ENCODE assay signal across 8 cellular contexts in genomic region chr3:48739617-48739954, GRCh38. TPM values are rescaled to one million over a fixed set of nuclear protein-coding genes. Genes with fewer than 3 reads are reported as not detected.
DNase-seq lines count a peak whose midpoint lies in the region; ATAC-seq and TF ChIP-seq lines count a peak whose summit lies in the region.

No MANE protein-coding gene starts in this region.

- DNase-seq in WTC11 (ENCODE audit: low spot score) (no peak), mesenchymal stem cell (no peak), testis (no peak), RKO (ENCODE audit: low spot score) (no peak), NCI-H1694 treated with DMSO at 0.1 percent for 48 hours (lab: John Stamatoyannopoulos, UW) (no peak), NCI-H226 (no peak)
- DNase-seq in central memory CD4-positive, alpha-beta T cell: no peak

- peak overlapping the region; percentile 2 for H2AFZ ChIP-seq in mesenchymal stem cell (ENCODE audit: low read depth, low read length)

- H3K4me2 ChIP-seq in mesenchymal stem cell (ENCODE audit: low read length, poor library complexity, severe bottlenecking): no peak overlapping the region

- H3K14ac ChIP-seq in mesenchymal stem cell (ENCODE audit: low read length in 2 of 2): no peak overlapping the region

- TF ChIP-seq CTCF in WTC11 (IDR thresholded peaks at IDR 0.05) (no peak), testis (IDR thresholded peaks at IDR 0.05) (no peak)

- no peak overlapping the region for H3K23ac ChIP-seq in mesenchymal stem cell (ENCODE audit: low read length in 2 of 2)

- no peak overlapping the region for H3K4me3 Mint-ChIP-seq in WTC11

- no peak overlapping the region for H3K27ac ChIP-seq in mesenchymal stem cell (ENCODE audit: low read length, poor library complexity, severe bottlenecking)
- H3K27ac ChIP-seq in testis: peak overlapping the region; percentile 66 to 70

- H3K9me3 ChIP-seq in mesenchymal stem cell (ENCODE audit: control insufficient read depth, low read length) (no peaks in the 10 kb centered on the region), testis (no peaks in the 10 kb centered on the region)

- H3K27me3 Mint-ChIP-seq in WTC11 (ENCODE audit: low read depth): no peaks in the 10 kb centered on the region; the same call in 1 of the 2 replicates

- H3K4me3 ChIP-seq in mesenchymal stem cell (ENCODE audit: insufficient read depth in 1 of 2, low read depth in 1 of 2, low read length in 2 of 2): peak overlapping the region in 1 of 2 experiments; percentile 52
- H3K4me3 ChIP-seq in testis: no peak overlapping the region

- peak overlapping the region; percentile 88 for H4K8ac ChIP-seq in mesenchymal stem cell (ENCODE audit: low read length)

- intact Hi-C loops in testis (cut with DNase I; ENCODE audit: low total_unique reads): no loop called here

- peak overlapping the region; percentile 43 for H4K91ac ChIP-seq in mesenchymal stem cell (ENCODE audit: low read length)

- POLR2A ChIA-PET in WTC11 (lab: Charles Lee): interaction anchor here (1.1 to 1.9 kb wide), 3 partner anchors 23 to 179 kb away, joined by 4 to 11 read pairs (median 5); partner anchors contain the start of genes ARIH2 and IP6K2

- CTCF ChIA-PET in WTC11 (lab: Charles Lee): interaction anchor here (0.5 to 2.2 kb wide), 64 partner anchors 10 to 431 kb away, joined by 3 to 26 read pairs (median 4); partner anchors contain the start of genes ARIH2, IP6K2, KLHDC8B and LAMB2

- no peaks in the 10 kb centered on the region for H3K9me3 Mint-ChIP-seq in WTC11

- peak overlapping the region; percentile 94 for H2BK15ac ChIP-seq in mesenchymal stem cell (ENCODE audit: low read depth, poor library complexity, severe bottlenecking)

- H3K9ac ChIP-seq in mesenchymal stem cell (ENCODE audit: low read length): peak overlapping the region; percentile 72

- peak overlapping the region in 1 of 2 experiments; percentile 62 for H3K18ac ChIP-seq in mesenchymal stem cell (ENCODE audit: low read depth in 1 of 2, low read length in 2 of 2)

- H3K4me1 ChIP-seq in mesenchymal stem cell (ENCODE audit: control insufficient read depth, insufficient read depth, low read depth, low read length) (peaks cover 9% of the 10 kb centered on the region), testis (peaks cover 31% of the 10 kb centered on the region)

- no peaks in the 10 kb centered on the region for H3K4me1 Mint-ChIP-seq in WTC11

- no peaks in the 10 kb centered on the region for H3K27me3 ChIP-seq in mesenchymal stem cell (ENCODE audit: control insufficient read depth in 1 of 2, insufficient read depth in 1 of 2, low read length in 2 of 2)
- H3K27me3 ChIP-seq in testis: no peaks in the 10 kb centered on the region

- no peak overlapping the region for H2AK5ac ChIP-seq in mesenchymal stem cell (ENCODE audit: low read length, severe bottlenecking)

- 78% methylated on average over 6 of the region's 6 CpGs for WGBS in mesenchymal stem cell
- 71% methylated on average over 4 to 6 of the region's 6 CpGs for WGBS in testis, 2 donors

- H3K27ac Mint-ChIP-seq in WTC11: no peak overlapping the region

- no peak overlapping the region for H2BK120ac ChIP-seq in mesenchymal stem cell (ENCODE audit: low read depth, low read length)

- H3K79me1 ChIP-seq in mesenchymal stem cell (replicated peaks; ENCODE audit: low read length, poor library complexity, severe bottlenecking): peaks cover 1% of the 10 kb centered on the region

- H3K4ac ChIP-seq in mesenchymal stem cell (ENCODE audit: low read depth in 1 of 2, low read length in 2 of 2): peak overlapping the region; percentile 3 to 13

- peak overlapping the region in 1 of 2 experiments; percentile 18 for H2BK12ac ChIP-seq in mesenchymal stem cell (ENCODE audit: low read length in 2 of 2)

- ATAC-seq in HG02610 (IDR thresholded peaks at IDR 0.05; ENCODE audit: unreplicated experiment) (peak; percentile 15), WTC11 (peak; percentile 28)

- H2BK5ac ChIP-seq in mesenchymal stem cell (ENCODE audit: low read depth, low read length, poor library complexity, severe bottlenecking): no peak overlapping the region

- H3K36me3 ChIP-seq in mesenchymal stem cell (ENCODE audit: control insufficient read depth in 1 of 2, insufficient read depth in 2 of 2, low read depth in 1 of 2, low read length in 2 of 2) (no peaks in the 10 kb centered on the region), testis (ENCODE audit: low read depth, missing control alignments) (no peaks in the 10 kb centered on the region)

- H3K36me3 Mint-ChIP-seq in WTC11: no peaks in the 10 kb centered on the region

- no peak for TF ChIP-seq POLR2A in testis (IDR thresholded peaks at IDR 0.05)

TF ChIP-seq in WTC11, 78 proteins besides CTCF, POLR2A, EP300 and RAD21:
- TF ChIP-seq CREB1 (CRISPR knock-in tag; IDR thresholded peaks at IDR 0.05) (no peak), MYBL2 (CRISPR knock-in tag; IDR thresholded peaks at IDR 0.05) (no peak), FOXP1 (CRISPR knock-in tag; IDR thresholded peaks at IDR 0.05; ENCODE audit: borderline replicate concordance) (no peak), PRRX2 (CRISPR knock-in tag; IDR thresholded peaks at IDR 0.05) (no peak), RELA (CRISPR knock-in tag; IDR thresholded peaks at IDR 0.05; ENCODE audit: borderline replicate concordance) (0 out of 2 replicates have a peak, but pooled peaks have one; percentile 38), TP53 (CRISPR knock-in tag; IDR thresholded peaks at IDR 0.05) (no peak), ZBTB21 (CRISPR knock-in tag; IDR thresholded peaks at IDR 0.05; ENCODE audit: borderline replicate concordance) (0 out of 2 replicates have a peak, but pooled peaks have one; percentile 41)
- TF ChIP-seq, protein P1, sequence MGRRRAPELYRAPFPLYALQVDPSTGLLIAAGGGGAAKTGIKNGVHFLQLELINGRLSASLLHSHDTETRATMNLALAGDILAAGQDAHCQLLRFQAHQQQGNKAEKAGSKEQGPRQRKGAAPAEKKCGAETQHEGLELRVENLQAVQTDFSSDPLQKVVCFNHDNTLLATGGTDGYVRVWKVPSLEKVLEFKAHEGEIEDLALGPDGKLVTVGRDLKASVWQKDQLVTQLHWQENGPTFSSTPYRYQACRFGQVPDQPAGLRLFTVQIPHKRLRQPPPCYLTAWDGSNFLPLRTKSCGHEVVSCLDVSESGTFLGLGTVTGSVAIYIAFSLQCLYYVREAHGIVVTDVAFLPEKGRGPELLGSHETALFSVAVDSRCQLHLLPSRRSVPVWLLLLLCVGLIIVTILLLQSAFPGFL (CRISPR knock-in tag; IDR thresholded peaks at IDR 0.05; ENCODE audit: borderline replicate concordance): no peak
- TF ChIP-seq, protein P2, sequence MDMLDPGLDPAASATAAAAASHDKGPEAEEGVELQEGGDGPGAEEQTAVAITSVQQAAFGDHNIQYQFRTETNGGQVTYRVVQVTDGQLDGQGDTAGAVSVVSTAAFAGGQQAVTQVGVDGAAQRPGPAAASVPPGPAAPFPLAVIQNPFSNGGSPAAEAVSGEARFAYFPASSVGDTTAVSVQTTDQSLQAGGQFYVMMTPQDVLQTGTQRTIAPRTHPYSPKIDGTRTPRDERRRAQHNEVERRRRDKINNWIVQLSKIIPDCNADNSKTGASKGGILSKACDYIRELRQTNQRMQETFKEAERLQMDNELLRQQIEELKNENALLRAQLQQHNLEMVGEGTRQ (CRISPR knock-in tag; IDR thresholded peaks at IDR 0.05): peak; percentile 49

RNA-seq across cellular contexts. Expression of gene IP6K2, which starts 22.6 kb away (rescaled TPM):
- total RNA-seq in WTC11 (2021) (113 to 123 TPM (median 114 TPM) in 3 replicates), testis (100 to 1,000 TPM; 114 to 148 TPM)
- polyA plus RNA-seq in mesenchymal stem cell (2013, experiment 1 of 2): 75.8 TPM
- 75.0 TPM for polyA plus RNA-seq in mesenchymal stem cell (2013, experiment 2 of 2)
- polyA plus RNA-seq in testis (ENCODE audit: insufficient read depth, low read depth, low replicate concordance): 113 TPM

RNA-seq across cellular contexts. Expression of gene NCKIPSD, which starts 53.9 kb away (rescaled TPM):
- total RNA-seq in WTC11 (2021) (40.1 to 50.1 TPM (median 47.1 TPM) in 3 replicates), testis (10 to 100 TPM; 69.4 to 81.3 TPM)
- polyA plus RNA-seq in mesenchymal stem cell (2013, experiment 1 of 2): 12.3 TPM
- 11.3 TPM for polyA plus RNA-seq in mesenchymal stem cell (2013, experiment 2 of 2)
- polyA plus RNA-seq in testis (ENCODE audit: insufficient read depth, low read depth, low replicate concordance): 30.1 TPM
